Comparison of ENCODE assay signal across 1 cellular context in the genomic region with DNA sequence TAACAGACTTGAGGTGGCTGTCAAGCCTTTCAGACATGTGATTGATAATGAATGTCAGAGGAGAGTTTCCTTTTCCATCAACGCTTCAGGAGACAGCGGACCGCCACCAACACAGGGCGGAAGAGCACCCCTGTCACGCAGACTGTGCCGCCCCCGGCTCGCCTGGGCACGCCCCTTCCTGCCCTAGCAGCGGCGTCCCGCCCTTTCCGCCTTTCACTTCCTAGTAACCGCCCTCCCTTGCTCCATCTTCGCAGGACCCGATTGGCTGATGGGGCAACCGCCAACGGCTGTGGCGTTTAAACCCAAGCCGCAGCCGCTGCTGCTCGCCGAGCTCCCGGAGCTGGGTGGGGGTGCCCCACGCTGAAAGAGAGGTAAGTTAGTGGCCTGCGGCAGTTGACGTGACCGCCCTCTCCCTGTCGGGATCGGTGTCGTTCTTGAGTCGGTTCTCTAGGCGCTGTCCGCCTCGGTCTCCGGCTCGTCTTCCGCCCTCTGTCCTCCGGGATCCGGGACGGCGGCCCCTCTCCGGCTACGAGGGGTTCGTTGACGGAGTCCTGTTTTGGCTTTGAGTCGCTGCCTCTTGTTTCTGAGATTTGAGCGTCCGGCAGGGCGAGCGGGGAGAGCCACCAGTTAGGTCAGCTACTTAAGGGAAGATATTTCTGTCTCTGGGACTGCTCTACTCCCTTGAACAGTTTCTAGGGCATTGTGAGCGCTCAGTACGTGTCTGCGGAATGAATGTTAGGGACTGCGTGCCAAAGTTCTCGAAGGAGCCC.
A peak's percentile ranks its signal among the peaks of the same experiment; 100 is the strongest.
TF ChIP-seq lines count a peak whose summit lies in the region.

SGO2 (plus strand) TSS at position 326 of the 770 bp plus-strand sequence. CDS start 6,769 bp downstream, outside the sequence.

TF ChIP-seq in GM12878, 131 proteins besides CTCF, POLR2A, EP300 and RAD21 (continued from another document and continues in another):
- TF ChIP-seq SUZ12 (IDR thresholded peaks at IDR 0.05; ENCODE audit: unreplicated experiment): no peak
- peak; percentile 86 for TF ChIP-seq POLR2AphosphoS5 (IDR thresholded peaks at IDR 0.05; ENCODE audit: low read length)
- no peak; the same call in 1 of the 2 replicates for TF ChIP-seq YY1 (IDR thresholded peaks at IDR 0.05; ENCODE audit: low read depth, low read length)
- TF ChIP-seq, protein P1, sequence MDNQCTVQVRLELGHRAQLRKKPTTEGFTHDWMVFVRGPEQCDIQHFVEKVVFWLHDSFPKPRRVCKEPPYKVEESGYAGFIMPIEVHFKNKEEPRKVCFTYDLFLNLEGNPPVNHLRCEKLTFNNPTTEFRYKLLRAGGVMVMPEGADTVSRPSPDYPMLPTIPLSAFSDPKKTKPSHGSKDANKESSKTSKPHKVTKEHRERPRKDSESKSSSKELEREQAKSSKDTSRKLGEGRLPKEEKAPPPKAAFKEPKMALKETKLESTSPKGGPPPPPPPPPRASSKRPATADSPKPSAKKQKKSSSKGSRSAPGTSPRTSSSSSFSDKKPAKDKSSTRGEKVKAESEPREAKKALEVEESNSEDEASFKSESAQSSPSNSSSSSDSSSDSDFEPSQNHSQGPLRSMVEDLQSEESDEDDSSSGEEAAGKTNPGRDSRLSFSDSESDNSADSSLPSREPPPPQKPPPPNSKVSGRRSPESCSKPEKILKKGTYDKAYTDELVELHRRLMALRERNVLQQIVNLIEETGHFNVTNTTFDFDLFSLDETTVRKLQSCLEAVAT (IDR thresholded peaks at IDR 0.05): 0 out of 2 replicates have a peak, but pooled peaks have one; percentile 73
- no peak; a peak in 2 of 4 replicates for TF ChIP-seq IKZF2 (IDR thresholded peaks at IDR 0.05)
- no peak for TF ChIP-seq ZNF274 (IDR thresholded peaks at IDR 0.05; ENCODE audit: insufficient read depth, insufficient read length)
- no peak for TF ChIP-seq MEF2A (IDR thresholded peaks at IDR 0.05; ENCODE audit: insufficient read depth, low read depth, low read length)
- TF ChIP-seq POU2F2 (IDR thresholded peaks at IDR 0.05; ENCODE audit: borderline replicate concordance, low read depth, low read length): no peak
- TF ChIP-seq SMAD1 (IDR thresholded peaks at IDR 0.05; ENCODE audit: low read depth, partially characterized antibody): peak; percentile 22
- TF ChIP-seq RAD51 (IDR thresholded peaks at IDR 0.05): no peak; the same call in 1 of the 2 replicates
- peak; percentile 65; the same call in 1 of the 2 replicates for TF ChIP-seq RFX5 (IDR thresholded peaks at IDR 0.05; ENCODE audit: low read depth, low read length)
- no peak for TF ChIP-seq NRF1 (conservative IDR thresholded peaks at IDR 0.05; ENCODE audit: low read depth, low read length)
- TF ChIP-seq ZNF592 (IDR thresholded peaks at IDR 0.05): no peak
- peak in 1 of 2 experiments; percentile 74; a peak in 2 of 4 replicates for TF ChIP-seq BHLHE40 (IDR thresholded peaks at IDR 0.05; ENCODE audit: borderline replicate concordance in 1 of 2, low read depth in 2 of 2, low read length in 1 of 2)
- no peak for TF ChIP-seq ZNF622 (IDR thresholded peaks at IDR 0.05)
- TF ChIP-seq CHD4 (IDR thresholded peaks at IDR 0.05): no peak
- no peak for TF ChIP-seq FOS (IDR thresholded peaks at IDR 0.05; ENCODE audit: borderline replicate concordance, extremely low read depth, insufficient read length)
- TF ChIP-seq EGR1 (IDR thresholded peaks at IDR 0.05; ENCODE audit: borderline replicate concordance in 1 of 2, low read depth in 2 of 2, low read length in 2 of 2): peak in 1 of 2 experiments; percentile 90; a peak in 2 of 3 replicates
- no peak for TF ChIP-seq ZNF384 (IDR thresholded peaks at IDR 0.05; ENCODE audit: borderline replicate concordance, low read depth, low read length)
- TF ChIP-seq, protein P2, sequence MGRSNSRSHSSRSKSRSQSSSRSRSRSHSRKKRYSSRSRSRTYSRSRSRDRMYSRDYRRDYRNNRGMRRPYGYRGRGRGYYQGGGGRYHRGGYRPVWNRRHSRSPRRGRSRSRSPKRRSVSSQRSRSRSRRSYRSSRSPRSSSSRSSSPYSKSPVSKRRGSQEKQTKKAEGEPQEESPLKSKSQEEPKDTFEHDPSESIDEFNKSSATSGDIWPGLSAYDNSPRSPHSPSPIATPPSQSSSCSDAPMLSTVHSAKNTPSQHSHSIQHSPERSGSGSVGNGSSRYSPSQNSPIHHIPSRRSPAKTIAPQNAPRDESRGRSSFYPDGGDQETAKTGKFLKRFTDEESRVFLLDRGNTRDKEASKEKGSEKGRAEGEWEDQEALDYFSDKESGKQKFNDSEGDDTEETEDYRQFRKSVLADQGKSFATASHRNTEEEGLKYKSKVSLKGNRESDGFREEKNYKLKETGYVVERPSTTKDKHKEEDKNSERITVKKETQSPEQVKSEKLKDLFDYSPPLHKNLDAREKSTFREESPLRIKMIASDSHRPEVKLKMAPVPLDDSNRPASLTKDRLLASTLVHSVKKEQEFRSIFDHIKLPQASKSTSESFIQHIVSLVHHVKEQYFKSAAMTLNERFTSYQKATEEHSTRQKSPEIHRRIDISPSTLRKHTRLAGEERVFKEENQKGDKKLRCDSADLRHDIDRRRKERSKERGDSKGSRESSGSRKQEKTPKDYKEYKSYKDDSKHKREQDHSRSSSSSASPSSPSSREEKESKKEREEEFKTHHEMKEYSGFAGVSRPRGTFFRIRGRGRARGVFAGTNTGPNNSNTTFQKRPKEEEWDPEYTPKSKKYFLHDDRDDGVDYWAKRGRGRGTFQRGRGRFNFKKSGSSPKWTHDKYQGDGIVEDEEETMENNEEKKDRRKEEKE (IDR thresholded peaks at IDR 0.05): no peak
- TF ChIP-seq CEBPB (IDR thresholded peaks at IDR 0.05; ENCODE audit: borderline replicate concordance in 1 of 2, low read depth in 2 of 2, low read length in 2 of 2): no peak
- no peak for TF ChIP-seq ZBED1 (IDR thresholded peaks at IDR 0.05; ENCODE audit: borderline replicate concordance)
- TF ChIP-seq, protein P3, sequence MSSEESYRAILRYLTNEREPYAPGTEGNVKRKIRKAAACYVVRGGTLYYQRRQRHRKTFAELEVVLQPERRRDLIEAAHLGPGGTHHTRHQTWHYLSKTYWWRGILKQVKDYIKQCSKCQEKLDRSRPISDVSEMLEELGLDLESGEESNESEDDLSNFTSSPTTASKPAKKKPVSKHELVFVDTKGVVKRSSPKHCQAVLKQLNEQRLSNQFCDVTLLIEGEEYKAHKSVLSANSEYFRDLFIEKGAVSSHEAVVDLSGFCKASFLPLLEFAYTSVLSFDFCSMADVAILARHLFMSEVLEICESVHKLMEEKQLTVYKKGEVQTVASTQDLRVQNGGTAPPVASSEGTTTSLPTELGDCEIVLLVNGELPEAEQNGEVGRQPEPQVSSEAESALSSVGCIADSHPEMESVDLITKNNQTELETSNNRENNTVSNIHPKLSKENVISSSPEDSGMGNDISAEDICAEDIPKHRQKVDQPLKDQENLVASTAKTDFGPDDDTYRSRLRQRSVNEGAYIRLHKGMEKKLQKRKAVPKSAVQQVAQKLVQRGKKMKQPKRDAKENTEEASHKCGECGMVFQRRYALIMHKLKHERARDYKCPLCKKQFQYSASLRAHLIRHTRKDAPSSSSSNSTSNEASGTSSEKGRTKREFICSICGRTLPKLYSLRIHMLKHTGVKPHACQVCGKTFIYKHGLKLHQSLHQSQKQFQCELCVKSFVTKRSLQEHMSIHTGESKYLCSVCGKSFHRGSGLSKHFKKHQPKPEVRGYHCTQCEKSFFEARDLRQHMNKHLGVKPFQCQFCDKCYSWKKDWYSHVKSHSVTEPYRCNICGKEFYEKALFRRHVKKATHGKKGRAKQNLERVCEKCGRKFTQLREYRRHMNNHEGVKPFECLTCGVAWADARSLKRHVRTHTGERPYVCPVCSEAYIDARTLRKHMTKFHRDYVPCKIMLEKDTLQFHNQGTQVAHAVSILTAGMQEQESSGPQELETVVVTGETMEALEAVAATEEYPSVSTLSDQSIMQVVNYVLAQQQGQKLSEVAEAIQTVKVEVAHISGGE (CRISPR knock-in tag; IDR thresholded peaks at IDR 0.05): no peak
- peak; percentile 9; the same call in 1 of the 2 replicates for TF ChIP-seq NR2F1 (conservative IDR thresholded peaks at IDR 0.05)
- TF ChIP-seq RELA (IDR thresholded peaks at IDR 0.05; ENCODE audit: borderline replicate concordance, partially characterized antibody): no peak
- peak; percentile 31; the same call in 1 of the 2 replicates for TF ChIP-seq MYB (IDR thresholded peaks at IDR 0.05; ENCODE audit: borderline replicate concordance, low read depth, low read length)
- TF ChIP-seq ZZZ3 (IDR thresholded peaks at IDR 0.05; ENCODE audit: control insufficient read depth, insufficient read length, low read depth): no peak
- TF ChIP-seq NR2C2 (IDR thresholded peaks at IDR 0.05; ENCODE audit: borderline replicate concordance, control insufficient read depth, insufficient read length, low read depth): no peak
- no peak for TF ChIP-seq MEF2B (IDR thresholded peaks at IDR 0.05; ENCODE audit: partially characterized antibody, poor library complexity, severe bottlenecking)
- no peak for TF ChIP-seq SUPT20H (IDR thresholded peaks at IDR 0.05; ENCODE audit: borderline replicate concordance, control insufficient read depth, low read depth, low read length)
- TF ChIP-seq FOXK2 (IDR thresholded peaks at IDR 0.05): peak; percentile 47; the same call in 1 of the 2 replicates
- peak; percentile 81; the same call in 1 of the 2 replicates for TF ChIP-seq RB1 (IDR thresholded peaks at IDR 0.05; ENCODE audit: borderline replicate concordance)
- no peak for TF ChIP-seq ASH2L (IDR thresholded peaks at IDR 0.05; ENCODE audit: borderline replicate concordance, low read depth)
- TF ChIP-seq, protein P4, sequence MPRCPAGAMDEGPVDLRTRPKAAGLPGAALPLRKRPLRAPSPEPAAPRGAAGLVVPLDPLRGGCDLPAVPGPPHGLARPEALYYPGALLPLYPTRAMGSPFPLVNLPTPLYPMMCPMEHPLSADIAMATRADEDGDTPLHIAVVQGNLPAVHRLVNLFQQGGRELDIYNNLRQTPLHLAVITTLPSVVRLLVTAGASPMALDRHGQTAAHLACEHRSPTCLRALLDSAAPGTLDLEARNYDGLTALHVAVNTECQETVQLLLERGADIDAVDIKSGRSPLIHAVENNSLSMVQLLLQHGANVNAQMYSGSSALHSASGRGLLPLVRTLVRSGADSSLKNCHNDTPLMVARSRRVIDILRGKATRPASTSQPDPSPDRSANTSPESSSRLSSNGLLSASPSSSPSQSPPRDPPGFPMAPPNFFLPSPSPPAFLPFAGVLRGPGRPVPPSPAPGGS (IDR thresholded peaks at IDR 0.05; ENCODE audit: borderline replicate concordance, insufficient read depth, low read depth, low read length, poor library complexity, severe bottlenecking): no peak
- peak; percentile 100 for TF ChIP-seq NKRF (conservative IDR thresholded peaks at IDR 0.05)
- peak; percentile 82 for TF ChIP-seq RUNX3 (IDR thresholded peaks at IDR 0.05; ENCODE audit: low read length)
- TF ChIP-seq RBBP5 (conservative IDR thresholded peaks at IDR 0.05): no peak
- TF ChIP-seq SP1 (IDR thresholded peaks at IDR 0.05; ENCODE audit: low read depth, low read length): peak; percentile 83
- peak; percentile 60; the same call in 1 of the 2 replicates for TF ChIP-seq LARP7 (IDR thresholded peaks at IDR 0.05)
- TF ChIP-seq, protein P5, sequence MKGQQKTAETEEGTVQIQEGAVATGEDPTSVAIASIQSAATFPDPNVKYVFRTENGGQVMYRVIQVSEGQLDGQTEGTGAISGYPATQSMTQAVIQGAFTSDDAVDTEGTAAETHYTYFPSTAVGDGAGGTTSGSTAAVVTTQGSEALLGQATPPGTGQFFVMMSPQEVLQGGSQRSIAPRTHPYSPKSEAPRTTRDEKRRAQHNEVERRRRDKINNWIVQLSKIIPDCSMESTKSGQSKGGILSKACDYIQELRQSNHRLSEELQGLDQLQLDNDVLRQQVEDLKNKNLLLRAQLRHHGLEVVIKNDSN (IDR thresholded peaks at IDR 0.05; ENCODE audit: borderline replicate concordance, extremely low read length, insufficient read depth, low read depth, low read length): no peak
